In genomic region chr5:173451031-173451430, GRCh38 we compare ENCODE assay signal across 1 cellular context.
A peak's percentile ranks its signal among the peaks of the same experiment; 100 is the strongest.
TF ChIP-seq lines count a peak whose summit lies in the region.

No MANE protein-coding gene starts in this region.

TF ChIP-seq in HepG2, 621 proteins besides CTCF, POLR2A, EP300 and RAD21 (continued from another document):
- TF ChIP-seq ZNF263 (CRISPR knock-in tag; IDR thresholded peaks at IDR 0.05), result no peak
- TF ChIP-seq HNRNPLL (IDR thresholded peaks at IDR 0.05; ENCODE audit: low read depth, low read length, poor library complexity, severe bottlenecking), result no peak
- TF ChIP-seq BCL3 (CRISPR knock-in tag; IDR thresholded peaks at IDR 0.05), result no peak
- 0 out of 2 replicates have a peak, but pooled peaks have one; percentile 15 for TF ChIP-seq ZFX (CRISPR knock-in tag; IDR thresholded peaks at IDR 0.05; ENCODE audit: low read depth)
